17 cellular contexts compared by ENCODE assay signal in genomic region chr12:25286837-25287236, GRCh38.
"Had no signal": no experiment of that assay in that cellular context is flagged by ENCODE, and none has a peak within 500 bp of the region (broad histone marks: within the 10 kb centered on the region; RNA-seq: fewer than 3 reads in every experiment).

No MANE protein-coding gene starts in this region.

- FAIRE-seq: astrocyte, colon, kidney had no signal

- H3K27me3 ChIP-seq: esophagus muscularis mucosa, neural progenitor cell, ovary, spleen had no signal

- H3K4me1 Mint-ChIP-seq: neural progenitor cell had no signal

- H3K9me3 Mint-ChIP-seq: activated naive CD4-positive, alpha-beta T cell treated with anti-CD3 and anti-CD28 coated beads, Interleukin-2, amount 10 ng/mL, durations not matched to agents 7 days and 5 days had no signal

- H3K27ac ChIP-seq: neural progenitor cell, ovary, spleen had no signal

- H3K27ac Mint-ChIP-seq: activated CD4-positive, alpha-beta T cell treated with anti-CD3 and anti-CD28 coated beads, Interleukin-2, amount 10 ng/mL, durations not matched to agents 7 days and 5 days; activated naive CD4-positive, alpha-beta T cell treated with anti-CD3 and anti-CD28 coated beads, Interleukin-2, amount 10 ng/mL, durations not matched to agents 7 days and 5 days; neural progenitor cell; type B pancreatic cell had no signal

- DNase-seq: activated CD4-positive, alpha-beta T cell treated with anti-CD3 and anti-CD28 coated beads, Interleukin-2, amount 10 ng/mL, durations not matched to agents 7 days and 5 days; activated CD4-positive, CD25-positive, alpha-beta regulatory T cell; activated naive CD4-positive, alpha-beta T cell treated with anti-CD3 and anti-CD28 coated beads, Interleukin-2, amount 10 ng/mL, durations not matched to agents 7 days and 5 days; caudate nucleus; hippocampal formation; kidney; ovary; spleen; stimulated activated CD4-positive, alpha-beta T cell treated with anti-CD3 and anti-CD28 coated beads, Interleukin-1b, Interleukin-23, amount 100 ng/mL, for 48 hours; stimulated activated naive CD8-positive, alpha-beta T cell treated with anti-CD3 and anti-CD28 coated beads, Interleukin-15, amount 100 ng/mL, for 72 hours; SW 1271 had no signal

- H3K4me3 Mint-ChIP-seq: activated CD4-positive, alpha-beta T cell treated with anti-CD3 and anti-CD28 coated beads, Interleukin-2, amount 10 ng/mL, durations not matched to agents 7 days and 5 days; activated naive CD4-positive, alpha-beta T cell treated with anti-CD3 and anti-CD28 coated beads, Interleukin-2, amount 10 ng/mL, durations not matched to agents 7 days and 5 days; neural progenitor cell; stimulated activated naive CD8-positive, alpha-beta T cell treated with anti-CD3 and anti-CD28 coated beads, Interleukin-15, amount 100 ng/mL, for 72 hours; type B pancreatic cell had no signal

- H3K4me1 ChIP-seq: neural progenitor cell had no signal

- H3K27me3 Mint-ChIP-seq: activated CD4-positive, alpha-beta T cell treated with anti-CD3 and anti-CD28 coated beads, Interleukin-2, amount 10 ng/mL, durations not matched to agents 7 days and 5 days; activated naive CD4-positive, alpha-beta T cell treated with anti-CD3 and anti-CD28 coated beads, Interleukin-2, amount 10 ng/mL, durations not matched to agents 7 days and 5 days; stimulated activated naive CD8-positive, alpha-beta T cell treated with anti-CD3 and anti-CD28 coated beads, Interleukin-15, amount 100 ng/mL, for 72 hours; type B pancreatic cell had no signal

- ATAC-seq: sciatic nerve; stimulated activated naive CD8-positive, alpha-beta T cell treated with anti-CD3 and anti-CD28 coated beads, Interleukin-15, amount 100 ng/mL, for 72 hours had no signal

- H3K36me3 Mint-ChIP-seq: activated naive CD4-positive, alpha-beta T cell treated with anti-CD3 and anti-CD28 coated beads, Interleukin-2, amount 10 ng/mL, durations not matched to agents 7 days and 5 days; neural progenitor cell had no signal
